ENCODE assay signal across 8 cellular contexts in genomic region chr1:67832737-67833594, GRCh38. TPM values are rescaled to one million over a fixed set of nuclear protein-coding genes. Genes with fewer than 3 reads are reported as not detected.
A peak's percentile ranks its signal among the peaks of the same experiment; 100 is the strongest.
DNase-seq lines count a peak whose midpoint lies in the region; ATAC-seq, FAIRE-seq and TF ChIP-seq lines count a peak whose summit lies in the region.

Gene GNG12 (minus strand): TSS chr1:67833467. CDS start chr1:67707686, 125,781 bp downstream.

- peak within 1 kb of the TSS; percentile 34 to 62 (median 39) for H3K4me3 ChIP-seq in HepG2 (replicated peaks in 1 of 3; ENCODE audit: insufficient read depth in 1 of 3, low read depth in 2 of 3, low read length in 3 of 3)

- H3K27ac ChIP-seq in HepG2 (ENCODE audit: extremely low read length, insufficient read depth, low read length): no peak within 1 kb of the TSS

- H3K36me3 ChIP-seq in HepG2 (replicated peaks in 1 of 2; ENCODE audit: control insufficient read depth in 1 of 2, insufficient read depth in 2 of 2, low read length in 2 of 2): no peaks in the 10 kb centered on the region

- no peak within 1 kb of the TSS for H3K9ac ChIP-seq in HepG2 (ENCODE audit: insufficient read depth, low read depth, low read length)

- H3K4me1 ChIP-seq in HepG2 (ENCODE audit: insufficient read depth, low read length): peaks cover 12% of the 10 kb centered on the region

- TF ChIP-seq CTCF in HepG2 (CRISPR knock-in tag; IDR thresholded peaks at IDR 0.05): no peak

- H3K79me2 ChIP-seq in HepG2 (ENCODE audit: insufficient read depth, low read length): no peaks in the 10 kb centered on the region

- peaks cover 5 to 45% of the 10 kb centered on the region in 2 experiments for H3K27me3 ChIP-seq in HepG2 (ENCODE audit: control insufficient read depth in 1 of 2, insufficient read depth in 2 of 2, low read length in 2 of 2)

- H3K9me3 ChIP-seq in HepG2 (ENCODE audit: low read length): no peaks in the 10 kb centered on the region

- intact Hi-C loops in HepG2 (cut with micrococcal nuclease; ENCODE audit: unreplicated experiment): no loop called here

- CTCF ChIA-PET in HepG2 (lab: Yijun Ruan, JAX; ENCODE audit: low intra/inter-chr PET ratio, low total read pairs): no interaction called here

- POLR2A ChIA-PET in HepG2 (lab: Yijun Ruan, JAX): no interaction called here

- no peak within 1 kb of the TSS for H2AFZ ChIP-seq in HepG2 (ENCODE audit: low read length)

- DNase-seq in activated CD4-positive, CD25-positive, alpha-beta regulatory T cell (lab: John Stamatoyannopoulos, UW): no peak
- DNase-seq in T1000 (lab: John Stamatoyannopoulos, UW): peak; percentile 81
- DNase-seq in effector memory CD8-positive, alpha-beta T cell: no peak
- DNase-seq in HepG2 (ENCODE audit: low spot score): no peak
- no peak for DNase-seq in NCI-H526 treated with DMSO at 0.1 percent for 48 hours (lab: John Stamatoyannopoulos, UW)

- no peaks in the 10 kb centered on the region for H3K36me3 Mint-ChIP-seq in effector memory CD8-positive, alpha-beta T cell (ENCODE audit: insufficient read depth)
- no peaks in the 10 kb centered on the region for H3K36me3 Mint-ChIP-seq in stimulated activated memory B cell treated with anti-CD40 and anti-IgM and Interleukin-4, amounts not matched to agents 10 μg/mL and 1 μg/mL and 100 μg/mL, for 72 hours

- 6% methylated on average over 33 of the region's 93 CpGs for WGBS in HepG2 (ENCODE audit: low lambda C conversion rate)

- no TSS peak for BruUV-seq in HepG2 (replicated peaks; lab: Mats Ljungman, UMichigan)

- TF ChIP-seq EP300 in HepG2 (IDR thresholded peaks at IDR 0.05; ENCODE audit: low read depth in 2 of 2, low read length in 2 of 2): no peak
- TF ChIP-seq EP300 in HepG2 (CRISPR knock-in tag; IDR thresholded peaks at IDR 0.05; ENCODE audit: borderline replicate concordance): no peak

- in situ Hi-C loops in HepG2 (cut with HindIII; ENCODE audit: extremely low pct_ligation_motif_present, low pct_unique_long_range_greater_than_20kb): no loop called here

- ATAC-seq in activated CD4-positive, CD25-positive, alpha-beta regulatory T cell treated with anti-CD3 and anti-CD28 coated beads, Interleukin-2, amount 50 U/mL, for 24 hours: peak; percentile 56 to 65
- ATAC-seq in HG03354 (IDR thresholded peaks at IDR 0.05; ENCODE audit: poor library complexity, severe bottlenecking, unreplicated experiment): peak; percentile 50
- peak; percentile 27 for ATAC-seq in effector memory CD8-positive, alpha-beta T cell (replicated peaks)
- ATAC-seq in HepG2: peak; percentile 72
- peak; percentile 37 for ATAC-seq in stimulated activated memory B cell treated with anti-CD40 and anti-IgM and Interleukin-4, amounts not matched to agents 10 μg/mL and 1 μg/mL and 100 μg/mL, for 72 hours

- H3K4me1 Mint-ChIP-seq in effector memory CD8-positive, alpha-beta T cell (ENCODE audit: low read depth in 2 of 2): peaks cover 9 to 11% of the 10 kb centered on the region in 2 donors
- peaks cover 18% of the 10 kb centered on the region for H3K4me1 Mint-ChIP-seq in stimulated activated memory B cell treated with anti-CD40 and anti-IgM and Interleukin-4, amounts not matched to agents 10 μg/mL and 1 μg/mL and 100 μg/mL, for 72 hours

- no peaks in the 10 kb centered on the region for H4K20me1 ChIP-seq in HepG2 (ENCODE audit: insufficient read depth, low read length)

- TF ChIP-seq POLR2A in HepG2 (IDR thresholded peaks at IDR 0.05; ENCODE audit: insufficient read depth in 1 of 2, low read depth in 2 of 2, low read length in 2 of 2): no peak

- peak within 1 kb of the TSS; percentile 72 for H3K4me2 ChIP-seq in HepG2 (ENCODE audit: low read depth, low read length)

- H3K4me3 Mint-ChIP-seq in effector memory CD8-positive, alpha-beta T cell: peak within 1 kb of the TSS; percentile 71 to 72
- H3K4me3 Mint-ChIP-seq in stimulated activated memory B cell treated with anti-CD40 and anti-IgM and Interleukin-4, amounts not matched to agents 10 μg/mL and 1 μg/mL and 100 μg/mL, for 72 hours: peak within 1 kb of the TSS; percentile 68

- H3K27ac Mint-ChIP-seq in effector memory CD8-positive, alpha-beta T cell: no peak within 1 kb of the TSS
- H3K27ac Mint-ChIP-seq in stimulated activated memory B cell treated with anti-CD40 and anti-IgM and Interleukin-4, amounts not matched to agents 10 μg/mL and 1 μg/mL and 100 μg/mL, for 72 hours: no peak within 1 kb of the TSS

- H3K9me3 Mint-ChIP-seq in effector memory CD8-positive, alpha-beta T cell: no peaks in the 10 kb centered on the region
- H3K9me3 Mint-ChIP-seq in stimulated activated memory B cell treated with anti-CD40 and anti-IgM and Interleukin-4, amounts not matched to agents 10 μg/mL and 1 μg/mL and 100 μg/mL, for 72 hours: no peaks in the 10 kb centered on the region

- peaks cover 60 to 72% of the 10 kb centered on the region in 2 donors for H3K27me3 Mint-ChIP-seq in effector memory CD8-positive, alpha-beta T cell
- peaks cover 54% of the 10 kb centered on the region for H3K27me3 Mint-ChIP-seq in stimulated activated memory B cell treated with anti-CD40 and anti-IgM and Interleukin-4, amounts not matched to agents 10 μg/mL and 1 μg/mL and 100 μg/mL, for 72 hours

- TF ChIP-seq RAD21 in HepG2 (CRISPR knock-in tag; IDR thresholded peaks at IDR 0.05): no peak

- FAIRE-seq in HepG2 (lab: Jason Lieb, UNC): no peak

TF ChIP-seq in HepG2, 621 proteins besides CTCF, POLR2A, EP300 and RAD21 (continues in another document):
- TF ChIP-seq HDAC2 (CRISPR knock-in tag; IDR thresholded peaks at IDR 0.05): no peak
- 0 out of 2 replicates have a peak, but pooled peaks have one; percentile 46 for TF ChIP-seq ARNT2 (CRISPR knock-in tag; IDR thresholded peaks at IDR 0.05; ENCODE audit: low read depth)
- TF ChIP-seq MTF1 (CRISPR knock-in tag; IDR thresholded peaks at IDR 0.05): no peak
- TF ChIP-seq PRDM10 (CRISPR knock-in tag; IDR thresholded peaks at IDR 0.05; ENCODE audit: low read depth): no peak

RNA-seq across cellular contexts. Expression of gene GNG12, which starts in this region (rescaled TPM):
- total RNA-seq in HepG2 (2016; rRNA removed; fragmentation: Illumina TruSeq; extraction: Trizol): 0.11 and 0.17 TPM in 2 replicates
- not detected in 2 replicates for total RNA-seq in HepG2 (2016; cell fraction: cytosol; rRNA removed; fragmentation: Illumina TruSeq; extraction: Trizol; ENCODE audit: low read depth)
- total RNA-seq in HepG2 (2016; cell fraction: insoluble cytoplasmic fraction; rRNA removed; fragmentation: Illumina TruSeq; extraction: Trizol): 0.06 and 0.21 TPM in 2 replicates
- 0.12 TPM in 1 of 2 replicates, not detected in the other for total RNA-seq in HepG2 (2016; cell fraction: membrane; rRNA removed; fragmentation: Illumina TruSeq; extraction: Trizol)
- total RNA-seq in HepG2 (2016; cell fraction: nucleus; rRNA removed; fragmentation: Illumina TruSeq; extraction: Trizol): 0.09 TPM in 1 of 2 replicates, not detected in the other
- 0.11 and 0.17 TPM in 2 replicates for polyA plus RNA-seq in HepG2 (2011; rRNA removed)
- 0.03 and 0.09 TPM in 2 replicates for polyA plus RNA-seq in HepG2 (2011; cell fraction: cytosol; rRNA removed)
- 0.06 and 0.12 TPM in 2 replicates for polyA plus RNA-seq in HepG2 (2011; cell fraction: nucleus; rRNA removed)
- 0.03 and 0.12 TPM in 2 replicates for polyA plus RNA-seq in HepG2 (2012)
- not detected in 2 replicates for polyA plus RNA-seq in HepG2 (2016; cell fraction: cytosol; fragmentation: Illumina TruSeq; extraction: Trizol; ENCODE audit: low read depth)
- polyA plus RNA-seq in HepG2 (2016; cell fraction: insoluble cytoplasmic fraction; fragmentation: Illumina TruSeq; extraction: Trizol; ENCODE audit: low read depth): 0.17 and 0.32 TPM in 2 replicates
- polyA plus RNA-seq in HepG2 (2016; cell fraction: membrane; fragmentation: Illumina TruSeq; extraction: Trizol; ENCODE audit: low read depth): 0.09 TPM in 1 of 2 replicates, not detected in the other
- not detected in 2 replicates for polyA plus RNA-seq in HepG2 (2016; cell fraction: nucleus; fragmentation: Illumina TruSeq; extraction: Trizol; ENCODE audit: insufficient read depth, low read depth)
- 0.14 and 32.5 TPM in 2 replicates for polyA minus RNA-seq in HepG2 (2011; rRNA and poly(A)+ RNA removed; ENCODE audit: low replicate concordance)
- 0.18 and 0.40 TPM in 2 replicates for polyA minus RNA-seq in HepG2 (2011; cell fraction: cytosol; rRNA and poly(A)+ RNA removed)
- polyA minus RNA-seq in HepG2 (2011; cell fraction: nucleus; rRNA and poly(A)+ RNA removed): 0.50 TPM in 1 of 2 replicates, not detected in the other
